Comparison of ENCODE assay signal across 40 cellular contexts in genomic region chr3:135337176-135337575, GRCh38.
"Had no signal": no experiment of that assay in that cellular context is flagged by ENCODE, and none has a peak within 500 bp of the region (broad histone marks: within the 10 kb centered on the region; RNA-seq: fewer than 3 reads in every experiment).

No MANE protein-coding gene starts in this region.

- H3K4me3 ChIP-seq: adrenal gland, body of pancreas, breast epithelium, cardiac muscle cell had no signal

- H3K4me1 ChIP-seq: adrenal gland, body of pancreas, breast epithelium had no signal

- H3K27me3 Mint-ChIP-seq: activated CD4-positive, alpha-beta memory T cell treated with anti-CD3 and anti-CD28 coated beads, Interleukin-2, amount 10 ng/mL, durations not matched to agents 7 days and 5 days; activated CD4-positive, alpha-beta T cell treated with anti-CD3 and anti-CD28 coated beads for 36 hours; activated CD4-positive, alpha-beta T cell treated with anti-CD3 and anti-CD28 coated beads, Interleukin-2, amount 10 ng/mL, durations not matched to agents 7 days and 5 days; activated CD8-positive, alpha-beta memory T cell treated with anti-CD3 and anti-CD28 coated beads, Interleukin-2, amount 10 ng/mL, durations not matched to agents 7 days and 5 days; activated naive CD8-positive, alpha-beta T cell treated with anti-CD3 and anti-CD28 coated beads for 36 hours; activated T-cell treated with anti-CD3 and anti-CD28 coated beads, Interleukin-2, amount 50 U/mL, for 24 hours; central memory CD8-positive, alpha-beta T cell had no signal

- H3K36me3 ChIP-seq: adrenal gland, brain microvascular endothelial cell, breast epithelium, cardiac muscle cell, WERI-Rb-1 had no signal

- ATAC-seq: activated CD4-positive, alpha-beta T cell treated with anti-CD3 and anti-CD28 coated beads for 36 hours; activated CD4-positive, CD25-positive, alpha-beta regulatory T cell treated with anti-CD3 and anti-CD28 coated beads, Interleukin-2, amount 50 U/mL, for 24 hours; activated CD8-positive, alpha-beta memory T cell treated with anti-CD3 and anti-CD28 coated beads, Interleukin-2, amount 10 ng/mL, durations not matched to agents 7 days and 5 days; activated CD8-positive, alpha-beta T cell treated with anti-CD3 and anti-CD28 coated beads, Interleukin-2, amount 10 ng/mL, durations not matched to agents 7 days and 5 days; activated naive CD4-positive, alpha-beta T cell treated with anti-CD3 and anti-CD28 coated beads, Interleukin-2, amount 50 U/mL, for 72 hours; activated T-cell treated with anti-CD3 and anti-CD28 coated beads, Interleukin-2, amount 50 U/mL, for 72 hours; activated T-helper 17 cell treated with anti-CD3 and anti-CD28 coated beads, Interleukin-2, amount 50 U/mL, for 72 hours; body of pancreas; WTC11 had no signal

- DNase-seq: activated CD4-positive, alpha-beta memory T cell treated with anti-CD3 and anti-CD28 coated beads, Interleukin-2, amount 10 ng/mL, durations not matched to agents 7 days and 5 days; activated CD4-positive, alpha-beta T cell treated with anti-CD3 and anti-CD28 coated beads for 1 hour; activated CD4-positive, alpha-beta T cell treated with anti-CD3 and anti-CD28 coated beads for 36 hours; activated CD4-positive, alpha-beta T cell treated with anti-CD3 and anti-CD28 coated beads for 48 hours; activated CD4-positive, alpha-beta T cell treated with anti-CD3 and anti-CD28 coated beads, Interleukin-2, amount 10 ng/mL, durations not matched to agents 7 days and 5 days; activated CD4-positive, alpha-beta T cell treated with anti-CD3 and anti-CD28 coated beads, Interleukin-2, amount 50 U/mL, for 48 hours; activated CD4-positive, CD25-positive, alpha-beta regulatory T cell; activated CD8-positive, alpha-beta memory T cell treated with anti-CD3 and anti-CD28 coated beads for 24 hours; activated CD8-positive, alpha-beta memory T cell treated with anti-CD3 and anti-CD28 coated beads, Interleukin-2, amount 10 ng/mL, durations not matched to agents 7 days and 5 days; activated CD8-positive, alpha-beta memory T cell treated with anti-CD3 and anti-CD28 coated beads, Interleukin-2, amount 50 U/mL, for 48 hours; activated CD8-positive, alpha-beta T cell treated with anti-CD3 and anti-CD28 coated beads, Interleukin-2, amount 10 ng/mL, durations not matched to agents 7 days and 5 days; activated effector memory CD4-positive, alpha-beta T cell treated with anti-CD3 and anti-CD28 coated beads, Interleukin-2, amount 50 U/mL, for 16 hours; activated gamma-delta T cell treated with Interleukin-2 at 50 U/mL for 16 hours; activated naive CD4-positive, alpha-beta T cell; activated naive CD4-positive, alpha-beta T cell treated with anti-CD3 and anti-CD28 coated beads for 36 hours; activated naive CD4-positive, alpha-beta T cell treated with anti-CD3 and anti-CD28 coated beads, Interleukin-2, amount 50 U/mL, for 16 hours; activated naive CD8-positive, alpha-beta T cell treated with anti-CD3 and anti-CD28 coated beads for 36 hours; activated T-cell treated with anti-CD3 and anti-CD28 coated beads, Interleukin-2, amount 50 U/mL, for 24 hours; activated T-cell treated with anti-CD3 and anti-CD28 coated beads, Interleukin-2, amount 50 U/mL, for 72 hours; adrenal gland; amniotic stem cell; aorta; body of pancreas; brain microvascular endothelial cell; caudate nucleus; SW 1271; T-helper 1 cell; T-helper 2 cell; T-helper 9 cell; WERI-Rb-1 had no signal

- H3K4me1 Mint-ChIP-seq: activated CD4-positive, alpha-beta memory T cell treated with anti-CD3 and anti-CD28 coated beads, Interleukin-2, amount 10 ng/mL, durations not matched to agents 7 days and 5 days; activated CD4-positive, alpha-beta T cell treated with anti-CD3 and anti-CD28 coated beads for 36 hours; activated CD4-positive, alpha-beta T cell treated with anti-CD3 and anti-CD28 coated beads, Interleukin-2, amount 10 ng/mL, durations not matched to agents 7 days and 5 days; activated CD8-positive, alpha-beta memory T cell treated with anti-CD3 and anti-CD28 coated beads, Interleukin-2, amount 10 ng/mL, durations not matched to agents 7 days and 5 days; activated naive CD8-positive, alpha-beta T cell treated with anti-CD3 and anti-CD28 coated beads for 36 hours; activated T-helper 17 cell treated with anti-CD3 and anti-CD28 coated beads, Interleukin-2, amount 50 U/mL, for 72 hours; central memory CD8-positive, alpha-beta T cell; WTC11 had no signal

- H3K27me3 ChIP-seq: adrenal gland, body of pancreas, brain microvascular endothelial cell, breast epithelium had no signal

- H3K9me3 ChIP-seq: adrenal gland, body of pancreas had no signal

- H3K27ac Mint-ChIP-seq: activated CD4-positive, alpha-beta memory T cell treated with anti-CD3 and anti-CD28 coated beads, Interleukin-2, amount 10 ng/mL, durations not matched to agents 7 days and 5 days; activated CD4-positive, alpha-beta T cell treated with anti-CD3 and anti-CD28 coated beads for 36 hours; activated CD4-positive, alpha-beta T cell treated with anti-CD3 and anti-CD28 coated beads, Interleukin-2, amount 10 ng/mL, durations not matched to agents 7 days and 5 days; activated CD8-positive, alpha-beta memory T cell treated with anti-CD3 and anti-CD28 coated beads, Interleukin-2, amount 10 ng/mL, durations not matched to agents 7 days and 5 days; activated CD8-positive, alpha-beta T cell treated with anti-CD3 and anti-CD28 coated beads, Interleukin-2, amount 10 ng/mL, durations not matched to agents 7 days and 5 days; activated naive CD4-positive, alpha-beta T cell treated with anti-CD3 and anti-CD28 coated beads for 36 hours; activated naive CD4-positive, alpha-beta T cell treated with anti-CD3 and anti-CD28 coated beads, Interleukin-2, amount 50 U/mL, for 72 hours; activated naive CD8-positive, alpha-beta T cell treated with anti-CD3 and anti-CD28 coated beads for 36 hours; activated T-cell treated with anti-CD3 and anti-CD28 coated beads, Interleukin-2, amount 50 U/mL, for 24 hours; activated T-cell treated with anti-CD3 and anti-CD28 coated beads, Interleukin-2, amount 50 U/mL, for 72 hours; activated T-helper 1 cell treated with anti-CD3 and anti-CD28 coated beads, Interleukin-12 subunit alpha, Interleukin-12 subunit beta, Interleukin-2, Interleukin-4 antibody, amounts not matched to agents 30 ng/mL and 10 ng/mL and 1 ng/mL, durations not matched to agents 14 hours and 24 hours and 36 hours; activated T-helper 17 cell treated with anti-CD3 and anti-CD28 coated beads, Interleukin-2, amount 50 U/mL, for 72 hours; T-helper 1 cell treated with Interleukin-12 subunit alpha and Interleukin-12 subunit beta and Interleukin-4 antibody, amounts not matched to agents 30 μg/mL and 1 μg/mL, for 36 hours; T-helper 2 cell treated with Interferon-gamma antibody and Interleukin-4, amounts not matched to agents 5 μg/mL and 100 μg/mL, for 36 hours; WTC11 had no signal

- H3K27ac ChIP-seq: adrenal gland, body of pancreas, brain microvascular endothelial cell, breast epithelium, cardiac muscle cell, WERI-Rb-1 had no signal

- H3K36me3 Mint-ChIP-seq: activated CD8-positive, alpha-beta memory T cell treated with anti-CD3 and anti-CD28 coated beads, Interleukin-2, amount 10 ng/mL, durations not matched to agents 7 days and 5 days; activated naive CD4-positive, alpha-beta T cell treated with anti-CD3 and anti-CD28 coated beads, Interleukin-2, amount 50 U/mL, for 72 hours; activated naive CD8-positive, alpha-beta T cell treated with anti-CD3 and anti-CD28 coated beads for 36 hours; WTC11 had no signal

- H3K4me3 Mint-ChIP-seq: activated CD4-positive, alpha-beta memory T cell treated with anti-CD3 and anti-CD28 coated beads, Interleukin-2, amount 10 ng/mL, durations not matched to agents 7 days and 5 days; activated CD4-positive, alpha-beta T cell treated with anti-CD3 and anti-CD28 coated beads for 36 hours; activated CD4-positive, alpha-beta T cell treated with anti-CD3 and anti-CD28 coated beads, Interleukin-2, amount 10 ng/mL, durations not matched to agents 7 days and 5 days; activated CD8-positive, alpha-beta memory T cell treated with anti-CD3 and anti-CD28 coated beads, Interleukin-2, amount 10 ng/mL, durations not matched to agents 7 days and 5 days; activated CD8-positive, alpha-beta T cell treated with anti-CD3 and anti-CD28 coated beads, Interleukin-2, amount 10 ng/mL, durations not matched to agents 7 days and 5 days; activated naive CD4-positive, alpha-beta T cell treated with anti-CD3 and anti-CD28 coated beads for 36 hours; activated naive CD8-positive, alpha-beta T cell treated with anti-CD3 and anti-CD28 coated beads for 36 hours; activated T-cell treated with anti-CD3 and anti-CD28 coated beads, Interleukin-2, amount 50 U/mL, for 24 hours; activated T-cell treated with anti-CD3 and anti-CD28 coated beads, Interleukin-2, amount 50 U/mL, for 72 hours; activated T-helper 1 cell treated with anti-CD3 and anti-CD28 coated beads, Interleukin-12 subunit alpha, Interleukin-12 subunit beta, Interleukin-2, Interleukin-4 antibody, amounts not matched to agents 30 ng/mL and 10 ng/mL and 1 ng/mL, durations not matched to agents 14 hours and 24 hours and 36 hours; activated T-helper 17 cell treated with anti-CD3 and anti-CD28 coated beads, Interleukin-2, amount 50 U/mL, for 72 hours; central memory CD8-positive, alpha-beta T cell; T-helper 1 cell treated with Interleukin-12 subunit alpha and Interleukin-12 subunit beta and Interleukin-4 antibody, amounts not matched to agents 30 μg/mL and 1 μg/mL, for 36 hours; T-helper 2 cell treated with Interferon-gamma antibody and Interleukin-4, amounts not matched to agents 5 μg/mL and 100 μg/mL, for 36 hours; WTC11 had no signal
